ENCODE assay signal across 8 cellular contexts in the genomic region with DNA sequence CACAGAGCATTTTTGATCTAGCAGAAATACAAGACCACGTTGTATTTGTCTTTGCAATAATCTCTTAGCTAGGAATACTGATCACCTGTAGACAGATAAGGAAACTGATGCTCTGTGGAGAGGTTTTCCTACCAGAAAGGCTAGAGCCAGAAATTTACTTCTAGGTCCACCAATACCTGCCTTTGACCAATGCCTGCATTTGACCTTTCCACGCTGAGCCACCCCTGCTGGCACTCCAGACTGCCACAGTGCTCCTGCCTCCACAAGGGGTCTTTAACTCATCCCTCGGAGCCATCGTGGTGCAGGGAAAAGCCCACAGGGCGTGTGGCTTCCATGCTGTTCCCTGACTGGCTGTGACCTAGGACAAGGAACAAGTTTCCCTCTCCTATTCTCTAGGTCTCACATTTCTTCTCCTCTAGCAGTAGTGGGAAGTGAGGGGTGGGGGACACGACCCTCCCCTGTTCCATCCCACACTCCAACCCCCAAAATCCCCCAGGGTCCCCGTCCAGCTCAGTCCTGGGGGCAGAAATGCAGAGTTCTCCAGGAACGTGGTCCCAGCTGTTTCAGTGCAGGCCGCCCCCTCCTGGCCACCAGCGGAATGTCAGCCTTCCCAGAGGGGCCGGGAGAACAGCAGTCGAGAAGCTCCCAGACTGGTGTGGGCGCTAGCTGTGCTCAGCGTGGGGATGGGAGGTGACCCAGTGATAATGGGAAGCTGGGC. TPM values are rescaled to one million over a fixed set of nuclear protein-coding genes. Genes with fewer than 3 reads are reported as not detected.
DNase-seq lines count a peak whose midpoint lies in the region; ATAC-seq and TF ChIP-seq lines count a peak whose summit lies in the region.

No MANE protein-coding gene starts in this region.

- H3K4me3 ChIP-seq in AG09309 (ENCODE audit: control insufficient read depth, low read depth, low read length) = no peak overlapping the region
- H3K4me3 ChIP-seq in mesenchymal stem cell (ENCODE audit: insufficient read depth in 1 of 2, low read depth in 1 of 2, low read length in 2 of 2) = no peak overlapping the region

- no peaks in the 10 kb centered on the region for H3K36me3 Mint-ChIP-seq in activated CD8-positive, alpha-beta T cell treated with anti-CD3 and anti-CD28 coated beads, Interleukin-2, amount 10 ng/mL, durations not matched to agents 7 days and 5 days (ENCODE audit: low read depth)

- H2BK5ac ChIP-seq in mesenchymal stem cell (ENCODE audit: low read depth, low read length, poor library complexity, severe bottlenecking) = no peak overlapping the region

- no peak overlapping the region for H2AK5ac ChIP-seq in mesenchymal stem cell (ENCODE audit: low read length, severe bottlenecking)

- WGBS in mesenchymal stem cell = 10% methylated on average over 12 of the region's 14 CpGs

- H3K9me3 ChIP-seq in mesenchymal stem cell (ENCODE audit: control insufficient read depth, low read length) = no peaks in the 10 kb centered on the region

- H3K79me1 ChIP-seq in mesenchymal stem cell (replicated peaks; ENCODE audit: low read length, poor library complexity, severe bottlenecking) = no peaks in the 10 kb centered on the region

- peak overlapping the region in 1 of 2 experiments; percentile 40 for H2BK12ac ChIP-seq in mesenchymal stem cell (ENCODE audit: low read length in 2 of 2)

- peaks cover 16% of the 10 kb centered on the region for H3K4me1 ChIP-seq in mesenchymal stem cell (ENCODE audit: control insufficient read depth, insufficient read depth, low read depth, low read length)

- no peak overlapping the region for H3K14ac ChIP-seq in mesenchymal stem cell (ENCODE audit: low read length in 2 of 2)

- no peak overlapping the region for H3K9ac ChIP-seq in mesenchymal stem cell (ENCODE audit: low read length)

- H3K27me3 Mint-ChIP-seq in activated CD8-positive, alpha-beta T cell treated with anti-CD3 and anti-CD28 coated beads, Interleukin-2, amount 10 ng/mL, durations not matched to agents 7 days and 5 days (ENCODE audit: low read depth) = peaks cover 41% of the 10 kb centered on the region

- H3K27ac ChIP-seq in mesenchymal stem cell (ENCODE audit: low read length, poor library complexity, severe bottlenecking) = no peak overlapping the region

- H4K91ac ChIP-seq in mesenchymal stem cell (ENCODE audit: low read length) = no peak overlapping the region

- POLR2A ChIA-PET in activated CD8-positive, alpha-beta T cell treated with anti-CD3 and anti-CD28 coated beads, Interleukin-2, amount 10 ng/mL, durations not matched to agents 7 days and 5 days (lab: Charles Lee) = no interaction called here

- H3K36me3 ChIP-seq in mesenchymal stem cell (ENCODE audit: control insufficient read depth in 1 of 2, insufficient read depth in 2 of 2, low read depth in 1 of 2, low read length in 2 of 2) = no peaks in the 10 kb centered on the region

- H4K8ac ChIP-seq in mesenchymal stem cell (ENCODE audit: low read length) = no peak overlapping the region

- no peaks in the 10 kb centered on the region for H3K4me1 Mint-ChIP-seq in activated CD8-positive, alpha-beta T cell treated with anti-CD3 and anti-CD28 coated beads, Interleukin-2, amount 10 ng/mL, durations not matched to agents 7 days and 5 days (ENCODE audit: low read depth)

- TF ChIP-seq CTCF in AG09309 (IDR thresholded peaks at IDR 0.05; ENCODE audit: control insufficient read depth, insufficient read depth, low read depth, low read length, missing control alignments) = peak; percentile 97

- H3K27me3 ChIP-seq in mesenchymal stem cell (ENCODE audit: control insufficient read depth in 1 of 2, insufficient read depth in 1 of 2, low read length in 2 of 2) = peaks cover 23 to 42% of the 10 kb centered on the region in 2 experiments

- no peak for DNase-seq in AG09309 (ENCODE audit: low read depth)
- DNase-seq in GM19240 (ENCODE audit: insufficient read length, low spot score) = peak; percentile 78
- peak; percentile 19 to 76 for DNase-seq in NCI-H526 (lab: John Stamatoyannopoulos, UW)
- peak; percentile 73 for DNase-seq in activated CD8-positive, alpha-beta T cell treated with anti-CD3 and anti-CD28 coated beads, Interleukin-2, amount 10 ng/mL, durations not matched to agents 7 days and 5 days
- DNase-seq in effector CD4-positive, alpha-beta T cell = peak; percentile 49
- DNase-seq in mesenchymal stem cell = peak; percentile 60
- peak; percentile 30 for DNase-seq in stimulated activated CD8-positive, alpha-beta memory T cell treated with anti-CD3 and anti-CD28 coated beads, Interleukin-15, amount 100 ng/mL, for 1 hour (ENCODE audit: low read depth)

- H3K9me3 Mint-ChIP-seq in activated CD8-positive, alpha-beta T cell treated with anti-CD3 and anti-CD28 coated beads, Interleukin-2, amount 10 ng/mL, durations not matched to agents 7 days and 5 days (ENCODE audit: insufficient read depth) = no peaks in the 10 kb centered on the region

- no peak overlapping the region for H3K4ac ChIP-seq in mesenchymal stem cell (ENCODE audit: low read depth in 1 of 2, low read length in 2 of 2)

- H2AFZ ChIP-seq in mesenchymal stem cell (ENCODE audit: low read depth, low read length) = no peak overlapping the region

- H3K18ac ChIP-seq in mesenchymal stem cell (ENCODE audit: low read depth in 1 of 2, low read length in 2 of 2) = no peak overlapping the region

- peak; percentile 73 for ATAC-seq in activated CD8-positive, alpha-beta T cell treated with anti-CD3 and anti-CD28 coated beads, Interleukin-2, amount 10 ng/mL, durations not matched to agents 7 days and 5 days
- no peak for ATAC-seq in GM18909 (IDR thresholded peaks at IDR 0.05; ENCODE audit: poor library complexity, unreplicated experiment)

- no peak overlapping the region for H2BK15ac ChIP-seq in mesenchymal stem cell (ENCODE audit: low read depth, poor library complexity, severe bottlenecking)

- no peak overlapping the region for H3K27ac Mint-ChIP-seq in activated CD8-positive, alpha-beta T cell treated with anti-CD3 and anti-CD28 coated beads, Interleukin-2, amount 10 ng/mL, durations not matched to agents 7 days and 5 days

- no peak overlapping the region for H2BK120ac ChIP-seq in mesenchymal stem cell (ENCODE audit: low read depth, low read length)

- no peak overlapping the region for H3K4me3 Mint-ChIP-seq in activated CD8-positive, alpha-beta T cell treated with anti-CD3 and anti-CD28 coated beads, Interleukin-2, amount 10 ng/mL, durations not matched to agents 7 days and 5 days

- H3K23ac ChIP-seq in mesenchymal stem cell (ENCODE audit: low read length in 2 of 2) = no peak overlapping the region

- no peak overlapping the region for H3K4me2 ChIP-seq in mesenchymal stem cell (ENCODE audit: low read length, poor library complexity, severe bottlenecking)

- CTCF ChIA-PET in activated CD8-positive, alpha-beta T cell treated with anti-CD3 and anti-CD28 coated beads, Interleukin-2, amount 10 ng/mL, durations not matched to agents 7 days and 5 days (lab: Charles Lee) = interaction anchor here (0.6 to 2.0 kb wide), 23 partner anchors 9 to 292 kb away, joined by 3 to 21 read pairs (median 3); a partner anchor contains a TSS

RNA-seq across cellular contexts. Expression of a gene that starts 1.4 kb away (rescaled TPM):
- total RNA-seq in activated CD8-positive, alpha-beta T cell treated with anti-CD3 and anti-CD28 coated beads, Interleukin-2, amount 10 ng/mL, durations not matched to agents 7 days and 5 days = not detected
- polyA plus RNA-seq in mesenchymal stem cell (2013, experiment 1 of 2) = 0.18 TPM
- polyA plus RNA-seq in mesenchymal stem cell (2013, experiment 2 of 2) = 0.11 TPM

RNA-seq across cellular contexts. Expression of a gene that starts 57.0 kb away (rescaled TPM):
- 10 to 100 TPM; 33.5 to 37.6 TPM for total RNA-seq in activated CD8-positive, alpha-beta T cell treated with anti-CD3 and anti-CD28 coated beads, Interleukin-2, amount 10 ng/mL, durations not matched to agents 7 days and 5 days
- polyA plus RNA-seq in mesenchymal stem cell (2013, experiment 1 of 2) = 54.8 TPM
- polyA plus RNA-seq in mesenchymal stem cell (2013, experiment 2 of 2) = 54.9 TPM
